8 cellular contexts compared by ENCODE assay signal in the genomic region with DNA sequence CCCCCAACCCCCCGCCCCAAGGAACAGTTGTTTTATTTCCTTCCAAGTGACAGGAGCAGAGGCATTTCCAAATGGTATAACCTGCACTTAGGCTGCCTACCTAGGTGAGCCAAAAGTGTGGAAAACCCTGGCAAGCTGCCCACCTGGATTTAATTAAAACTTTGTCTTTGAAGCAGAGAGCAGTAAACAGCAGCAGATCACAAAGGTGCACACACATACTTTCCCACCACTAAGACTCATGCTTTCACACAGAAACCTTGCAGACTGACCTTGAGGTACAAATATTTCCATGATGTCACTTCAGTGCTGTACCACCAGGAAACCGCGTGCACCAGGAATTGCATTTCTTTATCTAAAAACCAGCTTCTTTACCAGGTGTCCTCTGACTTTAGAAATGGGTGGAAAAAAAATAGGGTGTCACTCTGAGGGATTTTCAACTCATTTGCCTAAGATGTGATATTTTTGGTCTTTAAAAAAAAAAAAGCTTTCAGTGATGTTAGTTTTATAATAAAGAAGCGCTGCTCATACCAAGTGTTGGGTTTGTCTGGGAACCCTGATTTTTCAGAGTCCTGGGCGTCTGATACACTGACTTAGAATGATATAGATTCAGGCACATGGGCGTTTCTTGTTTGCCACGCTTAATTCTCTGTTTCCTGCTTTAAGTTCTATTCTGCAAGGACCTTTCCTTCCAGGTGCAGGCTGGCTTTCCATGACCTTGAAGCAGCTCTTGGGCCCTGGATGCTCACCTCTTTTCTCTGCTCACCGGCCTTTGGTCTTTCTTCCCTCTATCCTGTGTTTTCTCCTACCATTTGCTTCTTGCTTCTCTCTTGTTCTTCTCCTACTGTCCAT.
A peak's percentile ranks its signal among the peaks of the same experiment; 100 is the strongest.
DNase-seq lines count a peak whose midpoint lies in the region; ATAC-seq and FAIRE-seq lines count a peak whose summit lies in the region.

No MANE protein-coding gene starts in this region.

- ATAC-seq in activated CD8-positive, alpha-beta memory T cell treated with anti-CD3 and anti-CD28 coated beads, Interleukin-2, amount 10 ng/mL, durations not matched to agents 7 days and 5 days: peak; percentile 51
- ATAC-seq in HG02623 (IDR thresholded peaks at IDR 0.05; ENCODE audit: unreplicated experiment): peak; percentile 59
- peak; percentile 52 to 70 for ATAC-seq in activated T-cell treated with anti-CD3 and anti-CD28 coated beads, Interleukin-2, amount 50 U/mL, for 4 hours
- no peak for ATAC-seq in sciatic nerve
- ATAC-seq in GM18868 (IDR thresholded peaks at IDR 0.05; ENCODE audit: unreplicated experiment): no peak

- H3K36me3 Mint-ChIP-seq in activated CD8-positive, alpha-beta memory T cell treated with anti-CD3 and anti-CD28 coated beads, Interleukin-2, amount 10 ng/mL, durations not matched to agents 7 days and 5 days: peaks cover 1% of the 10 kb centered on the region
- no peaks in the 10 kb centered on the region for H3K36me3 Mint-ChIP-seq in activated T-cell treated with anti-CD3 and anti-CD28 coated beads, Interleukin-2, amount 50 U/mL, for 4 hours (ENCODE audit: insufficient read depth)

- intact Hi-C loops in sciatic nerve (cut with DNase I): no loop called here

- H3K4me1 Mint-ChIP-seq in activated CD8-positive, alpha-beta memory T cell treated with anti-CD3 and anti-CD28 coated beads, Interleukin-2, amount 10 ng/mL, durations not matched to agents 7 days and 5 days: peaks cover 26% of the 10 kb centered on the region
- H3K4me1 Mint-ChIP-seq in activated T-cell treated with anti-CD3 and anti-CD28 coated beads, Interleukin-2, amount 50 U/mL, for 4 hours (ENCODE audit: low read depth): peaks cover 40% of the 10 kb centered on the region

- peaks cover 6% of the 10 kb centered on the region for H3K9me3 Mint-ChIP-seq in activated CD8-positive, alpha-beta memory T cell treated with anti-CD3 and anti-CD28 coated beads, Interleukin-2, amount 10 ng/mL, durations not matched to agents 7 days and 5 days (ENCODE audit: low read depth)
- H3K9me3 Mint-ChIP-seq in activated T-cell treated with anti-CD3 and anti-CD28 coated beads, Interleukin-2, amount 50 U/mL, for 4 hours: peaks cover 4% of the 10 kb centered on the region

- H3K27me3 Mint-ChIP-seq in activated CD8-positive, alpha-beta memory T cell treated with anti-CD3 and anti-CD28 coated beads, Interleukin-2, amount 10 ng/mL, durations not matched to agents 7 days and 5 days: peaks cover 66% of the 10 kb centered on the region
- H3K27me3 Mint-ChIP-seq in activated T-cell treated with anti-CD3 and anti-CD28 coated beads, Interleukin-2, amount 50 U/mL, for 4 hours (ENCODE audit: low read depth): peaks cover 39% of the 10 kb centered on the region

- no peak for DNase-seq in activated CD8-positive, alpha-beta memory T cell treated with anti-CD3 and anti-CD28 coated beads, Interleukin-2, amount 10 ng/mL, durations not matched to agents 7 days and 5 days
- DNase-seq in activated CD8-positive, alpha-beta memory T cell treated with anti-CD3 and anti-CD28 coated beads, Interleukin-2, amount 50 U/mL, for 48 hours: no peak
- no peak for DNase-seq in activated T-cell treated with anti-CD3 and anti-CD28 coated beads, Interleukin-2, amount 50 U/mL, for 4 hours
- DNase-seq in renal cortical epithelial cell (ENCODE audit: low read depth) (peak; percentile 97), sciatic nerve (ENCODE audit: low spot score) (no peak), RCC 7860 (ENCODE audit: low spot score) (no peak)

- peak overlapping the region; percentile 16 for H3K27ac Mint-ChIP-seq in activated CD8-positive, alpha-beta memory T cell treated with anti-CD3 and anti-CD28 coated beads, Interleukin-2, amount 10 ng/mL, durations not matched to agents 7 days and 5 days

- no peak for FAIRE-seq in RCC 7860 (lab: Jason Lieb, UNC)

- CTCF ChIA-PET in activated CD8-positive, alpha-beta memory T cell treated with anti-CD3 and anti-CD28 coated beads, Interleukin-2, amount 10 ng/mL, durations not matched to agents 7 days and 5 days (lab: Charles Lee): no interaction called here

- H3K4me3 Mint-ChIP-seq in activated CD8-positive, alpha-beta memory T cell treated with anti-CD3 and anti-CD28 coated beads, Interleukin-2, amount 10 ng/mL, durations not matched to agents 7 days and 5 days: no peak overlapping the region
- H3K4me3 Mint-ChIP-seq in activated T-cell treated with anti-CD3 and anti-CD28 coated beads, Interleukin-2, amount 50 U/mL, for 4 hours: no peak overlapping the region

Comparison
In these comparisons a context has a peak if more than half of its experiments do, and no peak if none do; other contexts are left out.
1. ATAC-seq: peak in activated CD8-positive, alpha-beta memory T cell treated with anti-CD3 and anti-CD28 coated beads, Interleukin-2, amount 10 ng/mL, durations not matched to agents 7 days and 5 days (single experiment), HG02623 (single experiment) and activated T-cell treated with anti-CD3 and anti-CD28 coated beads, Interleukin-2, amount 50 U/mL, for 4 hours (2 of 2); none in sciatic nerve (single experiment) and GM18868 (single experiment).